8 cellular contexts compared by ENCODE assay signal in genomic region chr15:49620174-49620573, GRCh38. TPM values are rescaled to one million over a fixed set of nuclear protein-coding genes. Genes with fewer than 3 reads are reported as not detected.
DNase-seq lines count a peak whose midpoint lies in the region; ATAC-seq and TF ChIP-seq lines count a peak whose summit lies in the region.

No MANE protein-coding gene starts in this region.

- H3K4me3 ChIP-seq in GM12864 (ENCODE audit: low read depth, low read length) (peak overlapping the region; percentile 74), iPS-18c (ENCODE audit: insufficient read depth, low read depth, low read length) (peak overlapping the region; percentile 35; the same call in 1 of the 2 replicates)

- DNase-seq in GM12864 (ENCODE audit: low read depth), result no peak
- DNase-seq in LHCN-M2 (ENCODE audit: low read depth), result peak; percentile 47
- peak; percentile 30 for DNase-seq in astrocyte of the hippocampus (ENCODE audit: low read depth, low spot score)
- no peak for DNase-seq in stimulated activated effector memory CD8-positive, alpha-beta T cell treated with anti-CD3 and anti-CD28 coated beads, Interleukin-12 subunit alpha, Interleukin-12 subunit beta, amount 100 ng/mL, for 72 hours (ENCODE audit: low spot score in 2 of 2)
- no peak for DNase-seq in hepatic stellate cell (ENCODE audit: low spot score)
- DNase-seq in activated CD4-positive, alpha-beta T cell treated with anti-CD3 and anti-CD28 coated beads for 4 hours, result no peak

- ATAC-seq in stimulated activated effector memory CD8-positive, alpha-beta T cell treated with anti-CD3 and anti-CD28 coated beads, Interleukin-12 subunit alpha, Interleukin-12 subunit beta, amount 100 ng/mL, for 72 hours, result no peak
- ATAC-seq in HG03442 (IDR thresholded peaks at IDR 0.05; ENCODE audit: unreplicated experiment), result no peak

- no peaks in the 10 kb centered on the region for H3K9me3 Mint-ChIP-seq in stimulated activated effector memory CD8-positive, alpha-beta T cell treated with anti-CD3 and anti-CD28 coated beads, Interleukin-12 subunit alpha, Interleukin-12 subunit beta, amount 100 ng/mL, for 72 hours

- no peaks in the 10 kb centered on the region for H3K9me3 ChIP-seq in iPS-18c (ENCODE audit: control insufficient read depth, insufficient read depth, low read length)

- peak overlapping the region; percentile 95 for H3K27ac Mint-ChIP-seq in stimulated activated effector memory CD8-positive, alpha-beta T cell treated with anti-CD3 and anti-CD28 coated beads, Interleukin-12 subunit alpha, Interleukin-12 subunit beta, amount 100 ng/mL, for 72 hours

- H3K4me3 Mint-ChIP-seq in stimulated activated effector memory CD8-positive, alpha-beta T cell treated with anti-CD3 and anti-CD28 coated beads, Interleukin-12 subunit alpha, Interleukin-12 subunit beta, amount 100 ng/mL, for 72 hours, result peak overlapping the region; percentile 90

- no peak for TF ChIP-seq CTCF in GM12864 (IDR thresholded peaks at IDR 0.05; ENCODE audit: low read depth, low read length, missing control alignments)

- peaks cover 33% of the 10 kb centered on the region for H3K4me1 Mint-ChIP-seq in stimulated activated effector memory CD8-positive, alpha-beta T cell treated with anti-CD3 and anti-CD28 coated beads, Interleukin-12 subunit alpha, Interleukin-12 subunit beta, amount 100 ng/mL, for 72 hours

- peaks cover 11% of the 10 kb centered on the region for H3K36me3 Mint-ChIP-seq in stimulated activated effector memory CD8-positive, alpha-beta T cell treated with anti-CD3 and anti-CD28 coated beads, Interleukin-12 subunit alpha, Interleukin-12 subunit beta, amount 100 ng/mL, for 72 hours

RNA-seq across cellular contexts. Expression of gene FAM227B, which starts 0.4 kb away (rescaled TPM):
- 7.9 and 8.0 TPM in 2 replicates for total RNA-seq in LHCN-M2 (2014; rRNA removed)
- 7.6 TPM for polyA plus RNA-seq in LHCN-M2 (2012)

RNA-seq across cellular contexts. Expression of gene DTWD1, which starts 0.7 kb away (rescaled TPM):
- total RNA-seq in LHCN-M2 (2014; rRNA removed), result 20.6 and 23.8 TPM in 2 replicates
- polyA plus RNA-seq in LHCN-M2 (2012), result 24.4 TPM

Comparison
In these comparisons a context has a peak if more than half of its experiments do, and no peak if none do; other contexts are left out.
1. DNase-seq: peak in LHCN-M2 (single experiment) and astrocyte of the hippocampus (single experiment); none in GM12864 (single experiment), stimulated activated effector memory CD8-positive, alpha-beta T cell treated with anti-CD3 and anti-CD28 coated beads, Interleukin-12 subunit alpha, Interleukin-12 subunit beta, amount 100 ng/mL, for 72 hours (0 of 2), hepatic stellate cell (single experiment) and activated CD4-positive, alpha-beta T cell treated with anti-CD3 and anti-CD28 coated beads for 4 hours (0 of 2).